22 cellular contexts compared by ENCODE assay signal in genomic region chr4:127846765-127847164, GRCh38. TPM values are rescaled to one million over a fixed set of nuclear protein-coding genes. Genes with fewer than 3 reads are reported as not detected.
DNase-seq lines count a peak whose midpoint lies in the region; ATAC-seq, FAIRE-seq and TF ChIP-seq lines count a peak whose summit lies in the region.
"Had no signal": no experiment of that assay in that cellular context is flagged by ENCODE, and none has a peak within 500 bp of the region (broad histone marks: within the 10 kb centered on the region; RNA-seq: fewer than 3 reads in every experiment).

No MANE protein-coding gene starts in this region.

- no peaks in the 10 kb centered on the region for H3K4me1 Mint-ChIP-seq in neural progenitor cell
- H3K4me1 Mint-ChIP-seq: CD14-positive monocyte had no signal

- DNase-seq in neural progenitor cell (ENCODE audit: low spot score) (no peak), T-helper 1 cell (no peak), testis (no peak)
- DNase-seq: 8988T; ACHN; BE2C; C1 segment of cervical spinal cord; Calu3; CD4-positive, alpha-beta memory T cell; CD4-positive, CD25-positive, alpha-beta regulatory T cell; CD8-positive, alpha-beta memory T cell; COR-L47; DMS79 treated with DMSO at 0.1 percent for 48 hours; GF-D8 had no signal

- peaks cover 38% of the 10 kb centered on the region for H3K36me3 Mint-ChIP-seq in neural progenitor cell

- no peak overlapping the region for H3K4me3 ChIP-seq in HUES48 (ENCODE audit: low read depth, low read length)
- H3K4me3 ChIP-seq in neural progenitor cell, result no peak overlapping the region
- no peak overlapping the region for H3K4me3 ChIP-seq in testis
- H3K4me3 ChIP-seq: BLaER1 had no signal

- peaks cover 47% of the 10 kb centered on the region for H3K79me2 ChIP-seq in neural progenitor cell (ENCODE audit: low read depth)

- H3K27me3 ChIP-seq in HUES48 (ENCODE audit: control insufficient read depth, insufficient read depth, low read length), result no peaks in the 10 kb centered on the region
- no peaks in the 10 kb centered on the region for H3K27me3 ChIP-seq in neural progenitor cell
- no peaks in the 10 kb centered on the region for H3K27me3 ChIP-seq in testis
- H3K27me3 ChIP-seq: BE2C, BLaER1 had no signal

- no peaks in the 10 kb centered on the region for H4K20me1 ChIP-seq in neural progenitor cell (ENCODE audit: low read depth)
- H4K20me1 ChIP-seq: BLaER1 had no signal

- TF ChIP-seq POLR2A in testis (IDR thresholded peaks at IDR 0.05), result no peak

- H2AFZ ChIP-seq in neural progenitor cell (replicated peaks), result no peak overlapping the region

- H3K36me3 ChIP-seq in HUES48 (ENCODE audit: control insufficient read depth, insufficient read depth, low read length) (no peaks in the 10 kb centered on the region), neural progenitor cell (peaks cover 6% of the 10 kb centered on the region), testis (ENCODE audit: low read depth, missing control alignments) (no peaks in the 10 kb centered on the region)
- H3K36me3 ChIP-seq: BE2C had no signal

- H3K4me3 Mint-ChIP-seq in neural progenitor cell, result no peak overlapping the region
- H3K4me3 Mint-ChIP-seq: CD14-positive monocyte; CD4-positive, alpha-beta memory T cell; CD4-positive, CD25-positive, alpha-beta regulatory T cell; CD8-positive, alpha-beta memory T cell had no signal

- H3K9ac ChIP-seq in HUES48 (ENCODE audit: low read depth, low read length), result no peak overlapping the region
- H3K9ac ChIP-seq in neural progenitor cell, result no peak overlapping the region
- H3K9ac ChIP-seq: BLaER1 had no signal

- H3K4me2 ChIP-seq in neural progenitor cell, result no peak overlapping the region
- H3K4me2 ChIP-seq: BLaER1 had no signal

- ATAC-seq in HG03565 (IDR thresholded peaks at IDR 0.05; ENCODE audit: unreplicated experiment), result no peak

- intact Hi-C loops in testis (cut with DNase I; ENCODE audit: low total_unique reads), result no loop called here

- TF ChIP-seq CTCF in neural progenitor cell (IDR thresholded peaks at IDR 0.05) (no peak), testis (IDR thresholded peaks at IDR 0.05) (no peak)

- H3K27ac ChIP-seq in HUES48 (ENCODE audit: low read depth, low read length), result peak overlapping the region; percentile 2
- H3K27ac ChIP-seq in neural progenitor cell, result peak overlapping the region; percentile 4
- no peak overlapping the region for H3K27ac ChIP-seq in testis
- H3K27ac ChIP-seq: BLaER1 had no signal

- no peak overlapping the region for H3K27ac Mint-ChIP-seq in neural progenitor cell
- H3K27ac Mint-ChIP-seq: CD14-positive monocyte; CD4-positive, alpha-beta memory T cell; CD8-positive, alpha-beta memory T cell had no signal

- FAIRE-seq in colon (lab: Jason Lieb, UNC), result peak; percentile 86
- FAIRE-seq: A204.1, D721Med, G401.6 had no signal

- 88 to 92% methylated on average over 1 of the region's 1 CpG for WGBS in testis, 2 donors

- H3K4me1 ChIP-seq in HUES48 (ENCODE audit: control insufficient read depth, insufficient read depth, low read length) (peaks cover 13% of the 10 kb centered on the region), neural progenitor cell (peaks cover 4% of the 10 kb centered on the region), testis (no peaks in the 10 kb centered on the region)
- H3K4me1 ChIP-seq: BE2C, BLaER1 had no signal

- H3K27me3 Mint-ChIP-seq in neural progenitor cell (ENCODE audit: insufficient read depth, low read depth), result no peaks in the 10 kb centered on the region
- H3K27me3 Mint-ChIP-seq: CD4-positive, alpha-beta memory T cell; CD4-positive, CD25-positive, alpha-beta regulatory T cell; CD8-positive, alpha-beta memory T cell had no signal

- H3K9me3 ChIP-seq in HUES48 (ENCODE audit: control insufficient read depth, insufficient read depth, low read length) (peaks cover 5% of the 10 kb centered on the region; the same call in 1 of the 2 replicates), neural progenitor cell (ENCODE audit: low read depth) (peaks cover 11% of the 10 kb centered on the region), testis (no peaks in the 10 kb centered on the region)
- H3K9me3 ChIP-seq: BE2C had no signal

- H3K9me3 Mint-ChIP-seq in neural progenitor cell, result peaks cover 50% of the 10 kb centered on the region

- peaks cover 11% of the 10 kb centered on the region for H3F3A ChIP-seq in neural progenitor cell (ENCODE audit: low read depth)

RNA-seq across cellular contexts. Expression of gene PLK4, which starts 33.9 kb away (rescaled TPM):
- total RNA-seq in neural progenitor cell (ENCODE audit: low replicate concordance) (41.1 and 83.9 TPM in 2 replicates), testis (10 to 100 TPM; 22.2 to 36.0 TPM)
- polyA plus RNA-seq in testis (ENCODE audit: insufficient read depth, low read depth, low replicate concordance), result 31.3 TPM

Comparison
In these comparisons a context has a peak if more than half of its experiments do, and no peak if none do; other contexts are left out.
1. H3K27ac ChIP-seq: peak in HUES48 (single experiment) and neural progenitor cell (single experiment); none in testis (0 of 2).